24 cellular contexts compared by ENCODE assay signal in the genomic region with DNA sequence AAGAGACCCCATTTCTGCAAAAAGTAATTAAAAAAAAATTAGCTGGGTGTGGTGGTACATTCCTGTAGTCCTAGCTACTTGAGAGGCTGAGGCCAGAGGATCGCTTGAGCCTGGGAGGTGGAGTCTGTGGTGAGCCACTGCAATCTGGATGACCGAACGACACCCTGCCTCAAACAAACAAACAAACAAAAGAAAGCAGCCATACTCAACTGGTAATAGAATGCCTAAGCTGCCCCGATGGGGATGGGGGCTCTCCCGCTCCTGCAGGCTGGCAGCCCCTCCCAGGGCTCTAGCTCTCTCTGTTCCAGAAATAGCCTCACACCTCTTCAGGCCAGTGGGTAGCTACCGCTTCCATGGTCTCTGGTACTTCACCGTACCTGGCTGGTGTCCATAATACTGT.
DNase-seq lines count a peak whose midpoint lies in the region; ATAC-seq and TF ChIP-seq lines count a peak whose summit lies in the region.
"Had no signal": no experiment of that assay in that cellular context is flagged by ENCODE, and none has a peak within 500 bp of the region (broad histone marks: within the 10 kb centered on the region; RNA-seq: fewer than 3 reads in every experiment).

No MANE protein-coding gene starts in this region.

- H3K36me3 ChIP-seq in gastroesophageal sphincter (peaks cover 0 to 22% of the 10 kb centered on the region in 2 donors), osteoblast (ENCODE audit: insufficient read depth, low read length) (peaks cover 81% of the 10 kb centered on the region), tibial nerve (peaks cover 0 to 41% (median 0%) of the 10 kb centered on the region in 3 donors)
- H3K36me3 ChIP-seq: prostate gland had no signal

- TF ChIP-seq CTCF in gastroesophageal sphincter (IDR thresholded peaks at IDR 0.05) = no peak
- no peak for TF ChIP-seq CTCF in osteoblast (IDR thresholded peaks at IDR 0.05; ENCODE audit: extremely low read depth, low read depth, low read length)
- TF ChIP-seq CTCF in tibial nerve (IDR thresholded peaks at IDR 0.05) = no peak
- TF ChIP-seq CTCF in HFFc6 (IDR thresholded peaks at IDR 0.05) = no peak

- H3K27ac ChIP-seq in caudate nucleus (ENCODE audit: low read depth, low read length) = peak overlapping the region; percentile 98
- peak overlapping the region; percentile 1 to 89 (median 80) for H3K27ac ChIP-seq in gastroesophageal sphincter
- peak overlapping the region; percentile 59 for H3K27ac ChIP-seq in osteoblast (ENCODE audit: low read depth, low read length)
- H3K27ac ChIP-seq in tibial nerve = peak overlapping the region; percentile 4 to 97 (median 90)
- H3K27ac ChIP-seq: KMS-11, SK-N-MC had no signal

- peaks cover 88% of the 10 kb centered on the region for H4K20me1 ChIP-seq in osteoblast (ENCODE audit: insufficient read depth, low read length)

- no peaks in the 10 kb centered on the region for H3K27me3 ChIP-seq in gastroesophageal sphincter
- no peaks in the 10 kb centered on the region for H3K27me3 ChIP-seq in osteoblast (ENCODE audit: insufficient read depth, low read length)
- no peaks in the 10 kb centered on the region for H3K27me3 ChIP-seq in tibial nerve
- H3K27me3 ChIP-seq: Peyer's patch had no signal

- ATAC-seq in gastroesophageal sphincter (no peak), HG03280 (IDR thresholded peaks at IDR 0.05; ENCODE audit: unreplicated experiment) (no peak)
- ATAC-seq: activated naive CD8-positive, alpha-beta T cell treated with anti-CD3 and anti-CD28 coated beads, Interleukin-2, amount 50 U/mL, for 24 hours; CD8-positive, alpha-beta T cell; HCT116; stimulated activated naive CD8-positive, alpha-beta T cell treated with anti-CD3 and anti-CD28 coated beads, Interleukin-15, Interleukin-2, amounts not matched to agents 100 U/mL and 50 U/mL, for 24 hours had no signal

- H3K9me3 ChIP-seq in gastroesophageal sphincter = no peaks in the 10 kb centered on the region
- no peaks in the 10 kb centered on the region for H3K9me3 ChIP-seq in osteoblast (ENCODE audit: low read depth, low read length)
- H3K9me3 ChIP-seq in tibial nerve = no peaks in the 10 kb centered on the region
- H3K9me3 ChIP-seq: Peyer's patch, prostate gland had no signal

- H3K27me3 Mint-ChIP-seq in HFFc6 (ENCODE audit: insufficient read depth) = peaks cover 2% of the 10 kb centered on the region
- H3K27me3 Mint-ChIP-seq: activated naive CD8-positive, alpha-beta T cell treated with anti-CD3 and anti-CD28 coated beads, Interleukin-2, amount 50 U/mL, for 24 hours; brain had no signal

- H3K79me2 ChIP-seq in osteoblast (ENCODE audit: insufficient read depth, low read length) = peaks cover 98% of the 10 kb centered on the region

- no peak for DNase-seq in caudate nucleus (lab: John Stamatoyannopoulos, UW)
- no peak for DNase-seq in osteoblast (ENCODE audit: insufficient read length, low spot score, missing footprints)
- no peak for DNase-seq in tibial nerve (ENCODE audit: low spot score in 2 of 2)
- no peak for DNase-seq in HFFc6
- no peak for DNase-seq in effector CD4-positive, alpha-beta T cell
- DNase-seq: activated CD4-positive, alpha-beta T cell treated with anti-CD3 and anti-CD28 coated beads, Interleukin-2, amount 50 U/mL, for 1 hour; activated gamma-delta T cell; activated naive CD8-positive, alpha-beta T cell treated with anti-CD3 and anti-CD28 coated beads, Interleukin-2, amount 50 U/mL, for 24 hours; CD8-positive, alpha-beta T cell; DMS153; GDM1; NCI-H2171; NCI-H524; Peyer's patch; small intestine; stimulated activated CD4-positive, alpha-beta T cell treated with anti-CD3 and anti-CD28 coated beads, Interleukin-2, amount 100 ng/mL, for 48 hours; stimulated activated naive CD8-positive, alpha-beta T cell treated with anti-CD3 and anti-CD28 coated beads, Interleukin-15, Interleukin-2, amounts not matched to agents 100 U/mL and 50 U/mL, for 24 hours had no signal

- TF ChIP-seq POLR2A in gastroesophageal sphincter (IDR thresholded peaks at IDR 0.05) (no peak), tibial nerve (IDR thresholded peaks at IDR 0.05) (no peak)

- TF ChIP-seq EP300 in gastroesophageal sphincter (IDR thresholded peaks at IDR 0.05) = no peak
- peak in 1 of 2 donors; percentile 6 for TF ChIP-seq EP300 in tibial nerve (IDR thresholded peaks at IDR 0.05)

- 50 to 55% methylated on average over 2 to 7 of the region's 7 CpGs for WGBS in gastroesophageal sphincter (ENCODE audit: low coverage in 1 of 2), 2 donors
- 62 to 79% methylated on average over 7 of the region's 7 CpGs for WGBS in tibial nerve, 2 donors

- no peak overlapping the region for H3K4me3 Mint-ChIP-seq in HFFc6
- H3K4me3 Mint-ChIP-seq: activated naive CD8-positive, alpha-beta T cell treated with anti-CD3 and anti-CD28 coated beads, Interleukin-2, amount 50 U/mL, for 24 hours; brain; CD8-positive, alpha-beta T cell had no signal

- H3K4me1 Mint-ChIP-seq in HFFc6 (ENCODE audit: low read depth) = peaks cover 7% of the 10 kb centered on the region; the same call in 1 of the 2 replicates
- H3K4me1 Mint-ChIP-seq: activated naive CD8-positive, alpha-beta T cell treated with anti-CD3 and anti-CD28 coated beads, Interleukin-2, amount 50 U/mL, for 24 hours had no signal

- H3K4me2 ChIP-seq in osteoblast (ENCODE audit: insufficient read depth, low read length) = no peak overlapping the region
- H3K4me2 ChIP-seq: KMS-11 had no signal

- H3K4me1 ChIP-seq in gastroesophageal sphincter (peaks cover 14 to 100% (median 77%) of the 10 kb centered on the region in 3 donors), osteoblast (ENCODE audit: insufficient read depth, low read length) (peaks cover 7% of the 10 kb centered on the region), tibial nerve (peaks cover 0 to 100% (median 71%) of the 10 kb centered on the region in 4 donors)

- no peaks in the 10 kb centered on the region for H3K9me3 Mint-ChIP-seq in HFFc6
- H3K9me3 Mint-ChIP-seq: activated naive CD8-positive, alpha-beta T cell treated with anti-CD3 and anti-CD28 coated beads, Interleukin-2, amount 50 U/mL, for 24 hours; brain; CD8-positive, alpha-beta T cell had no signal

- H3K4me3 ChIP-seq in gastroesophageal sphincter (no peak overlapping the region), osteoblast (ENCODE audit: insufficient read depth, low read length) (no peak overlapping the region), tibial nerve (no peak overlapping the region)
- H3K4me3 ChIP-seq: Peyer's patch, prostate gland, SK-N-MC had no signal

- no peak overlapping the region for H2AFZ ChIP-seq in osteoblast (ENCODE audit: low read length)

- no peak overlapping the region for H3K27ac Mint-ChIP-seq in HFFc6
- H3K27ac Mint-ChIP-seq: activated naive CD8-positive, alpha-beta T cell treated with anti-CD3 and anti-CD28 coated beads, Interleukin-2, amount 50 U/mL, for 24 hours; brain; CD8-positive, alpha-beta T cell had no signal

- peaks cover 12% of the 10 kb centered on the region; the same call in 1 of the 2 replicates for H3K36me3 Mint-ChIP-seq in HFFc6 (ENCODE audit: low read depth)
